ENCODE assay signal across 1 cellular context in genomic region chr5:42403236-42403635, GRCh38.
TF ChIP-seq lines count a peak whose summit lies in the region.

No MANE protein-coding gene starts in this region.

TF ChIP-seq in GM23338, 12 proteins besides CTCF, POLR2A, EP300 and RAD21 (continued from another document):
- TF ChIP-seq ETS1 (IDR thresholded peaks at IDR 0.05) (no peak), ZNF114 (CRISPR knock-in tag; IDR thresholded peaks at IDR 0.05) (no peak)
